In the genomic region with DNA sequence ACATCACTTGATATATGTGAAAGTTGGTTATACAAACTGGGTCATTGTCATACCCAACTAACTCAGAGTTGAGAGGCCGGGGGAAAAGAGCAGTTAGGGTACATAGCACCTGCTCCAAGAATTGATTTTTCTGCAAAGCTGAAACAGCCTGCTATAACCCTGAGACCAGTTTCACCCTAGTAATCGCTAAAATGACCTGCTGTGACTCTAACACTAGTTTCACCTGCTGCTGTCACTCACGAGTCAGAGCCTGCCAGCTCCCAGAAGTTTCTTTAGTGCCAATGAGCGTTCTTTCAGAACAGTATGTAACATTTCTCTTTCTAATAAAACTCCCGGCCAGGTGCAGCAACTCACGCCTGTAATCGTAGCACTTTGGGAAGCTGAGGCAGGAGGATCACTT, we compare ENCODE assay signal across 12 cellular contexts. TPM values are rescaled to one million over a fixed set of nuclear protein-coding genes. Genes with fewer than 3 reads are reported as not detected.
DNase-seq lines count a peak whose midpoint lies in the region; ATAC-seq, FAIRE-seq and TF ChIP-seq lines count a peak whose summit lies in the region.
"Had no signal": no experiment of that assay in that cellular context is flagged by ENCODE, and none has a peak within 500 bp of the region (broad histone marks: within the 10 kb centered on the region; RNA-seq: fewer than 3 reads in every experiment).

No MANE protein-coding gene starts in this region.

- peaks cover 50% of the 10 kb centered on the region for H3K36me3 Mint-ChIP-seq in activated CD4-positive, alpha-beta memory T cell treated with anti-CD3 and anti-CD28 coated beads, Interleukin-2, amount 10 ng/mL, durations not matched to agents 7 days and 5 days (ENCODE audit: low read depth)
- peaks cover 4 to 8% of the 10 kb centered on the region in 2 donors for H3K36me3 Mint-ChIP-seq in stimulated activated naive B cell treated with anti-CD40 and anti-IgM and Interleukin-4, amounts not matched to agents 10 μg/mL and 1 μg/mL and 100 μg/mL, for 72 hours
- peaks cover 8% of the 10 kb centered on the region for H3K36me3 Mint-ChIP-seq in type B pancreatic cell

- H3K27ac Mint-ChIP-seq in activated CD4-positive, alpha-beta memory T cell treated with anti-CD3 and anti-CD28 coated beads, Interleukin-2, amount 10 ng/mL, durations not matched to agents 7 days and 5 days: peak overlapping the region; percentile 70
- H3K27ac Mint-ChIP-seq in stimulated activated naive B cell treated with anti-CD40 and anti-IgM and Interleukin-4, amounts not matched to agents 10 μg/mL and 1 μg/mL and 100 μg/mL, for 72 hours: no peak overlapping the region
- no peak overlapping the region for H3K27ac Mint-ChIP-seq in type B pancreatic cell

- TF ChIP-seq POLR2A in HepG2 (IDR thresholded peaks at IDR 0.05; ENCODE audit: insufficient read depth in 1 of 2, low read depth in 2 of 2, low read length in 2 of 2): no peak

- 35% methylated on average over 7 of the region's 7 CpGs for WGBS in liver
- WGBS in HepG2 (ENCODE audit: low lambda C conversion rate): 98% methylated on average over 7 of the region's 7 CpGs

- H3K9ac ChIP-seq in liver (ENCODE audit: low read depth in 1 of 2, low read length in 2 of 2) (no peak overlapping the region), HepG2 (ENCODE audit: insufficient read depth, low read depth, low read length) (no peak overlapping the region)

- intact Hi-C loops in HepG2 (cut with micrococcal nuclease; ENCODE audit: unreplicated experiment): no loop called here

- H3K4me3 ChIP-seq in liver (ENCODE audit: low read depth in 1 of 3, low read length in 3 of 3) (no peak overlapping the region), HepG2 (replicated peaks in 1 of 3; ENCODE audit: insufficient read depth in 1 of 3, low read depth in 2 of 3, low read length in 3 of 3) (no peak overlapping the region)

- no peaks in the 10 kb centered on the region for H3K27me3 Mint-ChIP-seq in activated CD4-positive, alpha-beta memory T cell treated with anti-CD3 and anti-CD28 coated beads, Interleukin-2, amount 10 ng/mL, durations not matched to agents 7 days and 5 days
- H3K27me3 Mint-ChIP-seq in stimulated activated naive B cell treated with anti-CD40 and anti-IgM and Interleukin-4, amounts not matched to agents 10 μg/mL and 1 μg/mL and 100 μg/mL, for 72 hours: no peaks in the 10 kb centered on the region
- H3K27me3 Mint-ChIP-seq in type B pancreatic cell: no peaks in the 10 kb centered on the region

- BruUV-seq in HepG2 (replicated peaks; lab: Mats Ljungman, UMichigan): no TSS peak

- TF ChIP-seq RAD21 in liver (IDR thresholded peaks at IDR 0.05): peak; percentile 39 to 62
- no peak for TF ChIP-seq RAD21 in HepG2 (CRISPR knock-in tag; IDR thresholded peaks at IDR 0.05)

- POLR2A ChIA-PET in HepG2 (lab: Yijun Ruan, JAX): no interaction called here
- POLR2A ChIA-PET in activated CD4-positive, alpha-beta memory T cell treated with anti-CD3 and anti-CD28 coated beads, Interleukin-2, amount 10 ng/mL, durations not matched to agents 7 days and 5 days (lab: Charles Lee): interaction anchor here (1.0 to 4.9 kb wide), 19 partner anchors 14 to 147 kb away, joined by 3 to 51 read pairs (median 7); a partner anchor contains a TSS

- H3K27ac ChIP-seq in liver (ENCODE audit: low read depth in 1 of 2, low read length in 2 of 2) (peak overlapping the region; percentile 60 to 68), HepG2 (ENCODE audit: extremely low read length, insufficient read depth, low read length) (no peak overlapping the region)
- H3K27ac ChIP-seq: C4-2B had no signal

- CTCF ChIA-PET in HepG2 (lab: Yijun Ruan, JAX; ENCODE audit: low intra/inter-chr PET ratio, low total read pairs): no interaction called here
- CTCF ChIA-PET in activated CD4-positive, alpha-beta memory T cell treated with anti-CD3 and anti-CD28 coated beads, Interleukin-2, amount 10 ng/mL, durations not matched to agents 7 days and 5 days (lab: Charles Lee): interaction anchor here (0.6 to 8.5 kb wide), 12 partner anchors 10 to 187 kb away, joined by 3 to 131 read pairs (median 5); a partner anchor contains a TSS

- TF ChIP-seq EP300 in HepG2 (IDR thresholded peaks at IDR 0.05; ENCODE audit: low read depth in 2 of 2, low read length in 2 of 2): no peak
- TF ChIP-seq EP300 in HepG2 (CRISPR knock-in tag; IDR thresholded peaks at IDR 0.05; ENCODE audit: borderline replicate concordance): no peak

- H3K9me3 Mint-ChIP-seq in activated CD4-positive, alpha-beta memory T cell treated with anti-CD3 and anti-CD28 coated beads, Interleukin-2, amount 10 ng/mL, durations not matched to agents 7 days and 5 days: no peaks in the 10 kb centered on the region
- H3K9me3 Mint-ChIP-seq in stimulated activated naive B cell treated with anti-CD40 and anti-IgM and Interleukin-4, amounts not matched to agents 10 μg/mL and 1 μg/mL and 100 μg/mL, for 72 hours: peaks cover 0 to 3% of the 10 kb centered on the region in 2 donors
- H3K9me3 Mint-ChIP-seq in type B pancreatic cell: peaks cover 9% of the 10 kb centered on the region

- H3K4me3 Mint-ChIP-seq in activated CD4-positive, alpha-beta memory T cell treated with anti-CD3 and anti-CD28 coated beads, Interleukin-2, amount 10 ng/mL, durations not matched to agents 7 days and 5 days: peak overlapping the region; percentile 28
- no peak overlapping the region for H3K4me3 Mint-ChIP-seq in stimulated activated naive B cell treated with anti-CD40 and anti-IgM and Interleukin-4, amounts not matched to agents 10 μg/mL and 1 μg/mL and 100 μg/mL, for 72 hours
- no peak overlapping the region for H3K4me3 Mint-ChIP-seq in type B pancreatic cell

- H4K20me1 ChIP-seq in HepG2 (ENCODE audit: insufficient read depth, low read length): no peaks in the 10 kb centered on the region

- H3K4me1 ChIP-seq in liver (ENCODE audit: control insufficient read depth in 4 of 4, insufficient read depth in 4 of 4, low read length in 3 of 4) (peaks cover 0 to 20% (median 18%) of the 10 kb centered on the region in 4 donors), HepG2 (ENCODE audit: insufficient read depth, low read length) (no peaks in the 10 kb centered on the region)

- no peak for FAIRE-seq in HepG2 (lab: Jason Lieb, UNC)

- no peak for DNase-seq in HepG2 (ENCODE audit: low spot score)
- no peak for DNase-seq in activated CD4-positive, alpha-beta memory T cell treated with anti-CD3 and anti-CD28 coated beads, Interleukin-2, amount 10 ng/mL, durations not matched to agents 7 days and 5 days
- DNase-seq in stimulated activated naive B cell treated with anti-CD40 and anti-IgM and Interleukin-4, amounts not matched to agents 10 μg/mL and 1 μg/mL and 100 μg/mL, for 72 hours: no peak
- no peak for DNase-seq in NCI-H2029 treated with DMSO at 0.1 percent for 48 hours (lab: John Stamatoyannopoulos, UW)
- no peak for DNase-seq in type B pancreatic cell (ENCODE audit: extremely low spot score, unreplicated experiment)
- DNase-seq: anterior cingulate cortex, foreskin fibroblast, SHP77 treated with DMSO at 0.1 percent for 48 hours had no signal

- H2AFZ ChIP-seq in HepG2 (ENCODE audit: low read length): no peak overlapping the region

- H3K36me3 ChIP-seq in liver (ENCODE audit: control insufficient read depth in 4 of 4, insufficient read depth in 3 of 4, low read depth in 1 of 4, low read length in 3 of 4): no peaks in the 10 kb centered on the region
- H3K36me3 ChIP-seq in HepG2 (replicated peaks in 1 of 2; ENCODE audit: control insufficient read depth in 1 of 2, insufficient read depth in 2 of 2, low read length in 2 of 2): peaks cover 9 to 36% of the 10 kb centered on the region in 2 experiments; a peak in 3 of 5 replicates

- ATAC-seq in HepG2: no peak
- ATAC-seq in HG02642 (IDR thresholded peaks at IDR 0.05; ENCODE audit: poor library complexity, unreplicated experiment): peak; percentile 54
- peak; percentile 12 to 17 for ATAC-seq in stimulated activated naive B cell treated with anti-CD40 and anti-IgM and Interleukin-4, amounts not matched to agents 10 μg/mL and 1 μg/mL and 100 μg/mL, for 72 hours (replicated peaks)
- ATAC-seq in HG03565 (IDR thresholded peaks at IDR 0.05; ENCODE audit: unreplicated experiment): no peak

- H3K27me3 ChIP-seq in liver (ENCODE audit: control insufficient read depth in 4 of 4, insufficient read depth in 4 of 4, low read length in 3 of 4) (no peaks in the 10 kb centered on the region), HepG2 (ENCODE audit: control insufficient read depth in 1 of 2, insufficient read depth in 2 of 2, low read length in 2 of 2) (no peaks in the 10 kb centered on the region)

- in situ Hi-C loops in HepG2 (cut with HindIII; ENCODE audit: extremely low pct_ligation_motif_present, low pct_unique_long_range_greater_than_20kb): loop anchor here (5.0 kb wide), 1 partner anchor 121 kb away; a partner anchor contains a TSS

- H3K4me2 ChIP-seq in HepG2 (ENCODE audit: low read depth, low read length): no peak overlapping the region

- H3K4me1 Mint-ChIP-seq in activated CD4-positive, alpha-beta memory T cell treated with anti-CD3 and anti-CD28 coated beads, Interleukin-2, amount 10 ng/mL, durations not matched to agents 7 days and 5 days: peaks cover 64% of the 10 kb centered on the region
- H3K4me1 Mint-ChIP-seq in stimulated activated naive B cell treated with anti-CD40 and anti-IgM and Interleukin-4, amounts not matched to agents 10 μg/mL and 1 μg/mL and 100 μg/mL, for 72 hours: peaks cover 29% of the 10 kb centered on the region in 2 donors
- H3K4me1 Mint-ChIP-seq in type B pancreatic cell (ENCODE audit: unreplicated experiment): peaks cover 15% of the 10 kb centered on the region

- H3K9me3 ChIP-seq in liver (ENCODE audit: control insufficient read depth in 4 of 4, low read length in 3 of 4) (no peaks in the 10 kb centered on the region), HepG2 (ENCODE audit: low read length) (no peaks in the 10 kb centered on the region)

- TF ChIP-seq CTCF in liver (IDR thresholded peaks at IDR 0.05; ENCODE audit: low read depth, low read length, missing input control) (no peak), HepG2 (CRISPR knock-in tag; IDR thresholded peaks at IDR 0.05) (no peak), type B pancreatic cell (conservative IDR thresholded peaks at IDR 0.05) (no peak)

- H3K79me2 ChIP-seq in HepG2 (ENCODE audit: insufficient read depth, low read length): peaks cover 2% of the 10 kb centered on the region

RNA-seq across cellular contexts. Expression of a gene that starts 28.0 kb away (rescaled TPM):
- total RNA-seq in liver: 10 to 100 TPM; 63.4 to 66.9 TPM
- polyA plus RNA-seq in liver: 100 to 1,000 TPM in 1 of 2 donors, 10 to 100 TPM in 1; 49.8 to 111 TPM
- 275 and 377 TPM in 2 replicates for total RNA-seq in HepG2 (2016; rRNA removed; fragmentation: Illumina TruSeq; extraction: Trizol)
- 67.2 and 80.5 TPM in 2 replicates for total RNA-seq in HepG2 (2016; cell fraction: cytosol; rRNA removed; fragmentation: Illumina TruSeq; extraction: Trizol; ENCODE audit: low read depth)
- total RNA-seq in HepG2 (2016; cell fraction: insoluble cytoplasmic fraction; rRNA removed; fragmentation: Illumina TruSeq; extraction: Trizol): 285 and 392 TPM in 2 replicates
- 77.6 and 84.5 TPM in 2 replicates for total RNA-seq in HepG2 (2016; cell fraction: membrane; rRNA removed; fragmentation: Illumina TruSeq; extraction: Trizol)
- 186 and 191 TPM in 2 replicates for total RNA-seq in HepG2 (2016; cell fraction: nucleus; rRNA removed; fragmentation: Illumina TruSeq; extraction: Trizol)
- polyA plus RNA-seq in HepG2 (2011; rRNA removed): 154 and 172 TPM in 2 replicates
- 76.4 and 98.0 TPM in 2 replicates for polyA plus RNA-seq in HepG2 (2011; cell fraction: cytosol; rRNA removed)
- 231 and 316 TPM in 2 replicates for polyA plus RNA-seq in HepG2 (2011; cell fraction: nucleus; rRNA removed)
- 106 and 123 TPM in 2 replicates for polyA plus RNA-seq in HepG2 (2012)
- polyA plus RNA-seq in HepG2 (2016; cell fraction: cytosol; fragmentation: Illumina TruSeq; extraction: Trizol; ENCODE audit: low read depth): 48.7 and 55.5 TPM in 2 replicates
- 378 and 417 TPM in 2 replicates for polyA plus RNA-seq in HepG2 (2016; cell fraction: insoluble cytoplasmic fraction; fragmentation: Illumina TruSeq; extraction: Trizol; ENCODE audit: low read depth)
- polyA plus RNA-seq in HepG2 (2016; cell fraction: membrane; fragmentation: Illumina TruSeq; extraction: Trizol; ENCODE audit: low read depth): 45.0 and 50.4 TPM in 2 replicates
- 359 and 362 TPM in 2 replicates for polyA plus RNA-seq in HepG2 (2016; cell fraction: nucleus; fragmentation: Illumina TruSeq; extraction: Trizol; ENCODE audit: insufficient read depth, low read depth)
- 67.1 and 233 TPM in 2 replicates for polyA minus RNA-seq in HepG2 (2011; rRNA and poly(A)+ RNA removed; ENCODE audit: low replicate concordance)
- polyA minus RNA-seq in HepG2 (2011; cell fraction: cytosol; rRNA and poly(A)+ RNA removed): 41.8 and 45.7 TPM in 2 replicates
- polyA minus RNA-seq in HepG2 (2011; cell fraction: nucleus; rRNA and poly(A)+ RNA removed): 175 and 230 TPM in 2 replicates
- total RNA-seq in activated CD4-positive, alpha-beta memory T cell treated with anti-CD3 and anti-CD28 coated beads, Interleukin-2, amount 10 ng/mL, durations not matched to agents 7 days and 5 days: 100 to 1,000 TPM; 243 to 249 TPM
- 176 and 248 TPM in 2 replicates for total RNA-seq in type B pancreatic cell (ENCODE audit: low replicate concordance)

RNA-seq across cellular contexts. Expression of a gene that starts 54.8 kb away (rescaled TPM):
- total RNA-seq in liver (1 to 10 TPM; 4.5 to 6.3 TPM), HepG2 (2016; rRNA removed; fragmentation: Illumina TruSeq; extraction: Trizol) (43.2 and 62.7 TPM in 2 replicates), type B pancreatic cell (ENCODE audit: low replicate concordance) (16.2 and 19.9 TPM in 2 replicates)
- polyA plus RNA-seq in liver (10 to 100 TPM in 1 of 2 donors, 1 to 10 TPM in 1; 5.0 to 13.9 TPM), HepG2 (2011; rRNA removed) (13.0 and 14.4 TPM in 2 replicates)
- total RNA-seq in HepG2 (2016; cell fraction: cytosol; rRNA removed; fragmentation: Illumina TruSeq; extraction: Trizol; ENCODE audit: low read depth): 12.7 and 14.8 TPM in 2 replicates
- 46.9 and 68.8 TPM in 2 replicates for total RNA-seq in HepG2 (2016; cell fraction: insoluble cytoplasmic fraction; rRNA removed; fragmentation: Illumina TruSeq; extraction: Trizol)
- total RNA-seq in HepG2 (2016; cell fraction: membrane; rRNA removed; fragmentation: Illumina TruSeq; extraction: Trizol): 27.5 and 31.0 TPM in 2 replicates
- 11.9 and 15.9 TPM in 2 replicates for total RNA-seq in HepG2 (2016; cell fraction: nucleus; rRNA removed; fragmentation: Illumina TruSeq; extraction: Trizol)
- 7.9 and 12.4 TPM in 2 replicates for polyA plus RNA-seq in HepG2 (2011; cell fraction: cytosol; rRNA removed)
- 1.6 and 3.7 TPM in 2 replicates for polyA plus RNA-seq in HepG2 (2011; cell fraction: nucleus; rRNA removed)
- polyA plus RNA-seq in HepG2 (2012): 15.2 and 30.2 TPM in 2 replicates
- polyA plus RNA-seq in HepG2 (2016; cell fraction: cytosol; fragmentation: Illumina TruSeq; extraction: Trizol; ENCODE audit: low read depth): 12.3 and 13.5 TPM in 2 replicates
- 58.6 and 61.6 TPM in 2 replicates for polyA plus RNA-seq in HepG2 (2016; cell fraction: insoluble cytoplasmic fraction; fragmentation: Illumina TruSeq; extraction: Trizol; ENCODE audit: low read depth)
- 18.4 and 19.5 TPM in 2 replicates for polyA plus RNA-seq in HepG2 (2016; cell fraction: membrane; fragmentation: Illumina TruSeq; extraction: Trizol; ENCODE audit: low read depth)
- polyA plus RNA-seq in HepG2 (2016; cell fraction: nucleus; fragmentation: Illumina TruSeq; extraction: Trizol; ENCODE audit: insufficient read depth, low read depth): 23.2 and 25.7 TPM in 2 replicates
- 2.1 and 7.0 TPM in 2 replicates for polyA minus RNA-seq in HepG2 (2011; rRNA and poly(A)+ RNA removed; ENCODE audit: low replicate concordance)
- polyA minus RNA-seq in HepG2 (2011; cell fraction: cytosol; rRNA and poly(A)+ RNA removed): 6.2 and 8.2 TPM in 2 replicates
- polyA minus RNA-seq in HepG2 (2011; cell fraction: nucleus; rRNA and poly(A)+ RNA removed): 1.7 and 2.9 TPM in 2 replicates
- total RNA-seq in activated CD4-positive, alpha-beta memory T cell treated with anti-CD3 and anti-CD28 coated beads, Interleukin-2, amount 10 ng/mL, durations not matched to agents 7 days and 5 days: 10 to 100 TPM; 12.0 to 15.3 TPM

RNA-seq across cellular contexts. Expression of a gene that starts 57.3 kb away (rescaled TPM):
- total RNA-seq in liver: 10 to 100 TPM; 22.6 to 32.8 TPM
- 10 to 100 TPM; 20.5 to 29.7 TPM for polyA plus RNA-seq in liver
- 90.0 and 114 TPM in 2 replicates for total RNA-seq in HepG2 (2016; rRNA removed; fragmentation: Illumina TruSeq; extraction: Trizol)
- 23.4 and 25.3 TPM in 2 replicates for total RNA-seq in HepG2 (2016; cell fraction: cytosol; rRNA removed; fragmentation: Illumina TruSeq; extraction: Trizol; ENCODE audit: low read depth)
- 97.4 and 121 TPM in 2 replicates for total RNA-seq in HepG2 (2016; cell fraction: insoluble cytoplasmic fraction; rRNA removed; fragmentation: Illumina TruSeq; extraction: Trizol)
- total RNA-seq in HepG2 (2016; cell fraction: membrane; rRNA removed; fragmentation: Illumina TruSeq; extraction: Trizol): 42.3 and 46.2 TPM in 2 replicates
- total RNA-seq in HepG2 (2016; cell fraction: nucleus; rRNA removed; fragmentation: Illumina TruSeq; extraction: Trizol): 40.2 and 41.1 TPM in 2 replicates
- 60.3 and 65.5 TPM in 2 replicates for polyA plus RNA-seq in HepG2 (2011; rRNA removed)
- polyA plus RNA-seq in HepG2 (2011; cell fraction: cytosol; rRNA removed): 55.9 and 67.8 TPM in 2 replicates
- polyA plus RNA-seq in HepG2 (2011; cell fraction: nucleus; rRNA removed): 18.3 and 26.1 TPM in 2 replicates
- 53.1 and 67.0 TPM in 2 replicates for polyA plus RNA-seq in HepG2 (2012)
- polyA plus RNA-seq in HepG2 (2016; cell fraction: cytosol; fragmentation: Illumina TruSeq; extraction: Trizol; ENCODE audit: low read depth): 17.3 and 18.5 TPM in 2 replicates
- 102 TPM in 2 replicates for polyA plus RNA-seq in HepG2 (2016; cell fraction: insoluble cytoplasmic fraction; fragmentation: Illumina TruSeq; extraction: Trizol; ENCODE audit: low read depth)
- 25.4 and 26.1 TPM in 2 replicates for polyA plus RNA-seq in HepG2 (2016; cell fraction: membrane; fragmentation: Illumina TruSeq; extraction: Trizol; ENCODE audit: low read depth)
- 43.2 and 47.8 TPM in 2 replicates for polyA plus RNA-seq in HepG2 (2016; cell fraction: nucleus; fragmentation: Illumina TruSeq; extraction: Trizol; ENCODE audit: insufficient read depth, low read depth)
- polyA minus RNA-seq in HepG2 (2011; rRNA and poly(A)+ RNA removed; ENCODE audit: low replicate concordance): 20.6 and 67.6 TPM in 2 replicates
- polyA minus RNA-seq in HepG2 (2011; cell fraction: cytosol; rRNA and poly(A)+ RNA removed): 37.5 and 41.1 TPM in 2 replicates
- polyA minus RNA-seq in HepG2 (2011; cell fraction: nucleus; rRNA and poly(A)+ RNA removed): 40.4 and 46.2 TPM in 2 replicates
- total RNA-seq in activated CD4-positive, alpha-beta memory T cell treated with anti-CD3 and anti-CD28 coated beads, Interleukin-2, amount 10 ng/mL, durations not matched to agents 7 days and 5 days: 10 to 100 TPM; 94.7 to 97.4 TPM
- 14.0 and 16.1 TPM in 2 replicates for total RNA-seq in type B pancreatic cell (ENCODE audit: low replicate concordance)

Comparison
In these comparisons a context has a peak if more than half of its experiments do, and no peak if none do; other contexts are left out.
1. ATAC-seq: peak in HG02642 (single experiment) and stimulated activated naive B cell treated with anti-CD40 and anti-IgM and Interleukin-4, amounts not matched to agents 10 μg/mL and 1 μg/mL and 100 μg/mL, for 72 hours (2 of 2); none in HepG2 (single experiment) and HG03565 (single experiment).